8 cellular contexts compared by ENCODE assay signal in genomic region chr9:137254624-137255447, GRCh38. TPM values are rescaled to one million over a fixed set of nuclear protein-coding genes. Genes with fewer than 3 reads are reported as not detected.
DNase-seq lines count a peak whose midpoint lies in the region; ATAC-seq and TF ChIP-seq lines count a peak whose summit lies in the region.

Gene NELFB (plus strand): TSS chr9:137255327.

- intact Hi-C loops in colonic mucosa (cut with DNase I) (no loop called here), left colon (cut with DNase I, micrococcal nuclease) (no loop called here)

- ATAC-seq in HG03354 (IDR thresholded peaks at IDR 0.05; ENCODE audit: poor library complexity, severe bottlenecking, unreplicated experiment) = peak; percentile 85
- ATAC-seq in left colon = peak; percentile 84

- peak; percentile 82 for TF ChIP-seq POLR2A in GM19099 (IDR thresholded peaks at IDR 0.05; ENCODE audit: extremely low read depth, insufficient read length, low read depth)

- H3K27ac ChIP-seq in colonic mucosa = peak within 1 kb of the TSS; percentile 72

- peaks cover 11% of the 10 kb centered on the region for H3K4me1 ChIP-seq in colonic mucosa

- no peaks in the 10 kb centered on the region for H3K9me3 ChIP-seq in colonic mucosa

- TF ChIP-seq CTCF in colonic mucosa (IDR thresholded peaks at IDR 0.05) = no peak

- no peaks in the 10 kb centered on the region for H3K27me3 ChIP-seq in colonic mucosa

- peak within 1 kb of the TSS; percentile 92 for H3K4me3 ChIP-seq in colonic mucosa

- peak within 1 kb of the TSS; percentile 78 to 89 for H3K9ac ChIP-seq in colonic mucosa (ENCODE audit: low read depth in 2 of 2, low read length in 2 of 2)

- DNase-seq in AG20443 (ENCODE audit: low spot score) (peak; percentile 100), NCI-H524 treated with DMSO at 0.1 percent for 48 hours (lab: John Stamatoyannopoulos, UW) (peak; percentile 29), colonic mucosa (peak; percentile 95), left colon (peak; percentile 90 to 96)
- peak; percentile 96 for DNase-seq in activated CD4-positive, alpha-beta T cell treated with anti-CD3 and anti-CD28 coated beads for 48 hours
- DNase-seq in stimulated activated CD4-positive, alpha-beta T cell treated with anti-CD3 and anti-CD28 coated beads, Interleukin-1b, Interleukin-23, amount 100 ng/mL, for 48 hours = peak; percentile 92

- no peaks in the 10 kb centered on the region for H3K36me3 ChIP-seq in colonic mucosa

RNA-seq across cellular contexts. Expression of gene NELFB, which starts in this region (rescaled TPM):
- total RNA-seq in colonic mucosa (10 to 100 TPM; 62.1 to 87.1 TPM), left colon (10 to 100 TPM; 61.6 to 70.3 TPM)

Comparison
In these comparisons a context has a peak if more than half of its experiments do, and no peak if none do; other contexts are left out.
1. Peak in every context shown above with its lines: DNase-seq, ATAC-seq, H3K4me3 ChIP-seq and H3K27ac ChIP-seq.
2. DNase-seq: peak in every context shown above with its lines; median percentile 100 in AG20443; 96 in activated CD4-positive, alpha-beta T cell treated with anti-CD3 and anti-CD28 coated beads for 48 hours; 95 in colonic mucosa; 93 in left colon; 92 in stimulated activated CD4-positive, alpha-beta T cell treated with anti-CD3 and anti-CD28 coated beads, Interleukin-1b, Interleukin-23, amount 100 ng/mL, for 48 hours; 29 in NCI-H524 treated with DMSO at 0.1 percent for 48 hours.